ENCODE assay signal across 8 cellular contexts in genomic region chr2:237696471-237696870, GRCh38.
DNase-seq lines count a peak whose midpoint lies in the region; ATAC-seq and TF ChIP-seq lines count a peak whose summit lies in the region.

No MANE protein-coding gene starts in this region.

- peaks cover 60 to 72% of the 10 kb centered on the region in 2 experiments for H3K4me1 ChIP-seq in SK-N-SH (ENCODE audit: control insufficient read depth in 1 of 2, insufficient read depth in 2 of 2, low read depth in 1 of 2, low read length in 1 of 2)
- H3K4me1 ChIP-seq in effector memory CD4-positive, alpha-beta T cell (ENCODE audit: control insufficient read depth, insufficient read depth, low read length, poor library complexity, severe bottlenecking), result peaks cover 64% of the 10 kb centered on the region

- H3K9ac ChIP-seq in SK-N-SH, result 0 out of 2 replicates have a peak overlapping the region, but pooled peaks have one; percentile 10

- H3K79me2 ChIP-seq in SK-N-SH (ENCODE audit: insufficient read depth), result peaks cover 95% of the 10 kb centered on the region

- peak overlapping the region; percentile 90 to 93 (median 92) for H3K27ac Mint-ChIP-seq in IgD-negative memory B cell
- H3K27ac Mint-ChIP-seq in stimulated activated naive CD8-positive, alpha-beta T cell treated with anti-CD3 and anti-CD28 coated beads, Interleukin-15, Interleukin-2, amounts not matched to agents 100 ng/mL and 50 ng/mL, for 24 hours, result peak overlapping the region; percentile 94

- no peak overlapping the region; a peak in 1 of 4 replicates for H3K4me3 ChIP-seq in SK-N-SH (ENCODE audit: low read depth in 2 of 2, low read length in 1 of 2)
- H3K4me3 ChIP-seq in effector memory CD4-positive, alpha-beta T cell (ENCODE audit: insufficient read depth, low read depth, low read length, poor library complexity, severe bottlenecking), result peak overlapping the region; percentile 89

- CTCF ChIA-PET in SK-N-SH (lab: Yijun Ruan, JAX), result interaction anchor here (0.8 to 2.4 kb wide), 5 partner anchors 22 to 162 kb away, joined by 3 to 15 read pairs (median 6); no protein-coding TSS in a partner anchor

- peaks cover 27% of the 10 kb centered on the region for H3F3A ChIP-seq in SK-N-SH (replicated peaks; ENCODE audit: insufficient read depth)

- DNase-seq in SK-N-SH (no peak), NCI-H2107 treated with DMSO at 0.1 percent for 48 hours (lab: John Stamatoyannopoulos, UW; ENCODE audit: unreplicated experiment) (no peak), HCEC 1CT (no peak)
- DNase-seq in effector memory CD4-positive, alpha-beta T cell, result no peak

- peak overlapping the region in 1 of 2 experiments; percentile 88; a peak in 3 of 4 replicates for H3K27ac ChIP-seq in SK-N-SH (ENCODE audit: low read depth in 2 of 2, low read length in 1 of 2)
- H3K27ac ChIP-seq in effector memory CD4-positive, alpha-beta T cell (ENCODE audit: insufficient read depth, low read length, poor library complexity, severe bottlenecking), result peak overlapping the region; percentile 96

- POLR2A ChIA-PET in SK-N-SH (lab: Yijun Ruan, JAX), result interaction anchor here (0.6 kb wide), 1 partner anchor 357 kb away, joined by 3 read pairs; no protein-coding TSS in a partner anchor

- H3K4me3 Mint-ChIP-seq in IgD-negative memory B cell, result peak overlapping the region; percentile 70 to 95 (median 86)
- H3K4me3 Mint-ChIP-seq in stimulated activated naive CD8-positive, alpha-beta T cell treated with anti-CD3 and anti-CD28 coated beads, Interleukin-15, Interleukin-2, amounts not matched to agents 100 ng/mL and 50 ng/mL, for 24 hours, result peak overlapping the region; percentile 99

- H3K27me3 Mint-ChIP-seq in IgD-negative memory B cell, result no peaks in the 10 kb centered on the region
- H3K27me3 Mint-ChIP-seq in stimulated activated naive CD8-positive, alpha-beta T cell treated with anti-CD3 and anti-CD28 coated beads, Interleukin-15, Interleukin-2, amounts not matched to agents 100 ng/mL and 50 ng/mL, for 24 hours, result no peaks in the 10 kb centered on the region

- H2AFZ ChIP-seq in SK-N-SH (ENCODE audit: low read depth), result no peak overlapping the region

- ATAC-seq in SK-N-SH treated with all-trans-retinoic acid at 6 μM for 48 hours (no peak), HG03139 (IDR thresholded peaks at IDR 0.05; ENCODE audit: unreplicated experiment) (no peak)

- H3K4me1 Mint-ChIP-seq in IgD-negative memory B cell, result peaks cover 60 to 71% (median 67%) of the 10 kb centered on the region in 3 donors
- H3K4me1 Mint-ChIP-seq in stimulated activated naive CD8-positive, alpha-beta T cell treated with anti-CD3 and anti-CD28 coated beads, Interleukin-15, Interleukin-2, amounts not matched to agents 100 ng/mL and 50 ng/mL, for 24 hours (ENCODE audit: low read depth), result peaks cover 82% of the 10 kb centered on the region

- no peaks in the 10 kb centered on the region for H3K36me3 Mint-ChIP-seq in IgD-negative memory B cell
- H3K36me3 Mint-ChIP-seq in stimulated activated naive CD8-positive, alpha-beta T cell treated with anti-CD3 and anti-CD28 coated beads, Interleukin-15, Interleukin-2, amounts not matched to agents 100 ng/mL and 50 ng/mL, for 24 hours (ENCODE audit: low read depth), result peaks cover 36% of the 10 kb centered on the region

- H3K9me3 ChIP-seq in SK-N-SH, result no peaks in the 10 kb centered on the region
- H3K9me3 ChIP-seq in effector memory CD4-positive, alpha-beta T cell (ENCODE audit: control insufficient read depth, low read length), result no peaks in the 10 kb centered on the region

- peak overlapping the region; percentile 65 for H3K4me2 ChIP-seq in SK-N-SH

- no peaks in the 10 kb centered on the region for H3K9me2 ChIP-seq in SK-N-SH

- no peaks in the 10 kb centered on the region for H3K9me3 Mint-ChIP-seq in IgD-negative memory B cell
- H3K9me3 Mint-ChIP-seq in stimulated activated naive CD8-positive, alpha-beta T cell treated with anti-CD3 and anti-CD28 coated beads, Interleukin-15, Interleukin-2, amounts not matched to agents 100 ng/mL and 50 ng/mL, for 24 hours, result no peaks in the 10 kb centered on the region

- TF ChIP-seq CTCF in SK-N-SH (IDR thresholded peaks at IDR 0.05), result no peak

- H3K27me3 ChIP-seq in SK-N-SH (ENCODE audit: insufficient read depth), result no peaks in the 10 kb centered on the region
- H3K27me3 ChIP-seq in effector memory CD4-positive, alpha-beta T cell (replicated peaks; ENCODE audit: control insufficient read depth, insufficient read depth, low read length, poor library complexity, severe bottlenecking), result no peaks in the 10 kb centered on the region

- H3K36me3 ChIP-seq in SK-N-SH (replicated peaks in 1 of 2; ENCODE audit: control insufficient read depth in 1 of 2, insufficient read depth in 2 of 2, low read length in 1 of 2), result no peaks in the 10 kb centered on the region
- no peaks in the 10 kb centered on the region for H3K36me3 ChIP-seq in effector memory CD4-positive, alpha-beta T cell (ENCODE audit: control insufficient read depth, insufficient read depth, low read length)

- no peak for TF ChIP-seq RAD21 in SK-N-SH (IDR thresholded peaks at IDR 0.05; ENCODE audit: low read length)

- no peak for TF ChIP-seq EP300 in SK-N-SH (IDR thresholded peaks at IDR 0.05; ENCODE audit: borderline replicate concordance in 1 of 2, low read depth in 1 of 2, low read length in 1 of 2)

- H4K20me1 ChIP-seq in SK-N-SH (ENCODE audit: insufficient read depth), result peaks cover 65% of the 10 kb centered on the region

- 93% methylated on average over 5 of the region's 5 CpGs for WGBS in SK-N-SH (ENCODE audit: low lambda C conversion rate)

TF ChIP-seq in SK-N-SH, 30 proteins besides CTCF, POLR2A, EP300 and RAD21 (continues in another document):
- no peak for TF ChIP-seq FOSL2 (IDR thresholded peaks at IDR 0.05; ENCODE audit: borderline replicate concordance, low read depth)
- TF ChIP-seq TAF1 (IDR thresholded peaks at IDR 0.05; ENCODE audit: borderline replicate concordance, low read depth, low read length), result no peak
- TF ChIP-seq, protein P1, sequence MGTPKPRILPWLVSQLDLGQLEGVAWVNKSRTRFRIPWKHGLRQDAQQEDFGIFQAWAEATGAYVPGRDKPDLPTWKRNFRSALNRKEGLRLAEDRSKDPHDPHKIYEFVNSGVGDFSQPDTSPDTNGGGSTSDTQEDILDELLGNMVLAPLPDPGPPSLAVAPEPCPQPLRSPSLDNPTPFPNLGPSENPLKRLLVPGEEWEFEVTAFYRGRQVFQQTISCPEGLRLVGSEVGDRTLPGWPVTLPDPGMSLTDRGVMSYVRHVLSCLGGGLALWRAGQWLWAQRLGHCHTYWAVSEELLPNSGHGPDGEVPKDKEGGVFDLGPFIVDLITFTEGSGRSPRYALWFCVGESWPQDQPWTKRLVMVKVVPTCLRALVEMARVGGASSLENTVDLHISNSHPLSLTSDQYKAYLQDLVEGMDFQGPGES (IDR thresholded peaks at IDR 0.05; ENCODE audit: low read depth, low read length), result no peak
- TF ChIP-seq, protein P2, sequence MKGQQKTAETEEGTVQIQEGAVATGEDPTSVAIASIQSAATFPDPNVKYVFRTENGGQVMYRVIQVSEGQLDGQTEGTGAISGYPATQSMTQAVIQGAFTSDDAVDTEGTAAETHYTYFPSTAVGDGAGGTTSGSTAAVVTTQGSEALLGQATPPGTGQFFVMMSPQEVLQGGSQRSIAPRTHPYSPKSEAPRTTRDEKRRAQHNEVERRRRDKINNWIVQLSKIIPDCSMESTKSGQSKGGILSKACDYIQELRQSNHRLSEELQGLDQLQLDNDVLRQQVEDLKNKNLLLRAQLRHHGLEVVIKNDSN (IDR thresholded peaks at IDR 0.05; ENCODE audit: borderline replicate concordance, low read depth), result no peak
- TF ChIP-seq FOXJ3 (CRISPR knock-in tag; IDR thresholded peaks at IDR 0.05), result no peak
- TF ChIP-seq RCOR1 (IDR thresholded peaks at IDR 0.05; ENCODE audit: low read length), result no peak
- TF ChIP-seq YY1 (IDR thresholded peaks at IDR 0.05; ENCODE audit: low read depth), result no peak
- no peak for TF ChIP-seq JUND (IDR thresholded peaks at IDR 0.05)
- TF ChIP-seq TEAD4 (IDR thresholded peaks at IDR 0.05; ENCODE audit: borderline replicate concordance, insufficient read depth), result no peak

TF ChIP-seq in SK-N-SH treated with all-trans-retinoic acid at 6 μM for 48 hours, 23 proteins besides CTCF, POLR2A, EP300 and RAD21:
- TF ChIP-seq ZNF8 (CRISPR knock-in tag; IDR thresholded peaks at IDR 0.05), result no peak
- no peak for TF ChIP-seq ZC3H10 (CRISPR knock-in tag; IDR thresholded peaks at IDR 0.05)
- no peak for TF ChIP-seq PPARA (CRISPR knock-in tag; IDR thresholded peaks at IDR 0.05; ENCODE audit: borderline replicate concordance)
- no peak for TF ChIP-seq ZNF565 (CRISPR knock-in tag; conservative IDR thresholded peaks at IDR 0.05; ENCODE audit: low read depth)
- no peak for TF ChIP-seq ZNF70 (CRISPR knock-in tag; IDR thresholded peaks at IDR 0.05)
- no peak for TF ChIP-seq ARNTL (CRISPR knock-in tag; IDR thresholded peaks at IDR 0.05; ENCODE audit: borderline replicate concordance, low read depth)
- no peak for TF ChIP-seq BACH2 (CRISPR knock-in tag; IDR thresholded peaks at IDR 0.05; ENCODE audit: borderline replicate concordance)
